ENCODE assay signal across 8 cellular contexts in the genomic region with DNA sequence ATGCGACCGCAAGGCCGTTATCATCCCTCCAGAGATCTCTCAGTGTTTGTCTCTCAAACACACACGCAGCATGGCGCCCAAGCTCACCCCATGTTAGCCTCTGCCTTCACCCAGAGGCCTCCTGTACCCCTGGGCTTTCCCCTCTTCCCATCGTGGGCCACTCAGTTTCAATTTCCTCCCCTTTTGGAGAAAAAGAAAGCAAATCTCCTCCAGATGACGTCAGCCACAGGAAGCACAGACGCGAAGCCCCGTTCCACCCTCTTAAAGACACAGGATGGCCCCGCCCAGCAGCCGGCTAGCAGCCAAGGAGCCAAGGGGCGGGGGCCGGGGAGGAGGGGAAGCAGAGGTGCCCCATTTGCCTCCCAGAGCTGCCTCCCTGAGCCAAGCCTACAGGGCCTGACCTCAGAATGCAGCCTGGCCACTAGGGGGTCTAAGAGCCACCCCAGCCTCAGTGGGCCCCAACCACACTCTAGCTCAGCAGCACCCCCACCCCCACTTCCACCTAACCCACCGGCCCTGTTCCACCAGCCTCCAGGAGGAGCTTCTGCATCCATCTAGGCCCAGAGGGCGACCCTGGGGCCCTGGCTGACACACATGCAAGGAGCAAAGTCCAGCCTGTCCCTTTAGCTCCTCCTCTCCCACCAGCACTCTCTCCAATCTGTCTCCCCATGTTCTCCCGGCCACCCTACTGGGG.
DNase-seq lines count a peak whose midpoint lies in the region; ATAC-seq and TF ChIP-seq lines count a peak whose summit lies in the region.

No MANE protein-coding gene starts in this region.

- DNase-seq in AG10803 (ENCODE audit: low read depth) (peak; percentile 87), NCI-H446 treated with DMSO at 0.1 percent for 48 hours (lab: John Stamatoyannopoulos, UW) (peak; percentile 9), choroid plexus epithelial cell (ENCODE audit: low read depth) (peak; percentile 92), kidney tubule cell (ENCODE audit: low spot score) (peak; percentile 96)
- DNase-seq in activated CD4-positive, alpha-beta T cell treated with anti-CD3 and anti-CD28 coated beads for 24 hours (ENCODE audit: low read depth in 2 of 2): peak; percentile 91 to 95
- DNase-seq in stimulated activated CD4-positive, alpha-beta T cell treated with anti-CD3 and anti-CD28 coated beads, Interleukin-1b, Interleukin-23, amount 100 ng/mL, for 1 hour (ENCODE audit: low read depth in 2 of 2): peak; percentile 79 to 83

- H3K4me3 ChIP-seq in AG10803 (ENCODE audit: low read length) (peak overlapping the region; percentile 76), choroid plexus epithelial cell (ENCODE audit: low read depth, low read length) (peak overlapping the region; percentile 86)

- ATAC-seq in GM18907 (IDR thresholded peaks at IDR 0.05; ENCODE audit: unreplicated experiment) (peak; percentile 81), HG03139 (IDR thresholded peaks at IDR 0.05; ENCODE audit: unreplicated experiment) (peak; percentile 77)

- TF ChIP-seq CTCF in AG10803 (conservative IDR thresholded peaks at IDR 0.05; ENCODE audit: low read length) (peak; percentile 55), choroid plexus epithelial cell (conservative IDR thresholded peaks at IDR 0.05; ENCODE audit: low read depth, low read length) (peak; percentile 39)

Comparison
In these comparisons a context has a peak if more than half of its experiments do, and no peak if none do; other contexts are left out.
1. Peak in every context shown above with its lines: DNase-seq, ATAC-seq and H3K4me3 ChIP-seq.
2. DNase-seq: peak in every context shown above with its lines; median percentile 96 in kidney tubule cell; 93 in activated CD4-positive, alpha-beta T cell treated with anti-CD3 and anti-CD28 coated beads for 24 hours; 92 in choroid plexus epithelial cell; 87 in AG10803; 81 in stimulated activated CD4-positive, alpha-beta T cell treated with anti-CD3 and anti-CD28 coated beads, Interleukin-1b, Interleukin-23, amount 100 ng/mL, for 1 hour; 9 in NCI-H446 treated with DMSO at 0.1 percent for 48 hours.